Comparison of ENCODE assay signal across 26 cellular contexts in genomic region chr15:38691951-38692788, GRCh38.
DNase-seq lines count a peak whose midpoint lies in the region; ATAC-seq, FAIRE-seq and TF ChIP-seq lines count a peak whose summit lies in the region.
"Had no signal": no experiment of that assay in that cellular context is flagged by ENCODE, and none has a peak within 500 bp of the region (broad histone marks: within the 10 kb centered on the region; RNA-seq: fewer than 3 reads in every experiment).

No MANE protein-coding gene starts in this region.

- peak overlapping the region; percentile 7; the same call in 1 of the 2 replicates for H3K4me2 ChIP-seq in GM12878 (ENCODE audit: control insufficient read depth, insufficient read depth)
- H3K4me2 ChIP-seq: smooth muscle cell had no signal

- no peak for FAIRE-seq in GM12878 (lab: Jason Lieb, UNC)
- FAIRE-seq: GM12891 had no signal

- in situ Hi-C loops in GM12878 (cut with MboI), result loop anchor here (10.0 kb wide), 2 partner anchors 247 to 697 kb away; no protein-coding TSS in a partner anchor

- H4K20me1 ChIP-seq in GM12878 (ENCODE audit: control insufficient read depth, insufficient read depth), result no peaks in the 10 kb centered on the region

- no peak for TF ChIP-seq POLR2A in GM12878 (IDR thresholded peaks at IDR 0.05; ENCODE audit: low read depth, low read length)

- H3K27ac ChIP-seq in GM12878 (ENCODE audit: control insufficient read depth, insufficient read depth), result peak overlapping the region; percentile 14; the same call in 1 of the 2 replicates
- H3K27ac ChIP-seq: RWPE1, SK-N-MC had no signal

- H3K27me3 ChIP-seq in GM12878 (replicated peaks in 1 of 2; ENCODE audit: control insufficient read depth in 2 of 2, insufficient read depth in 2 of 2, low read length in 1 of 2), result no peaks in the 10 kb centered on the region
- H3K27me3 ChIP-seq in Caco-2 (replicated peaks; ENCODE audit: control insufficient read depth, insufficient read depth, low read length), result no peaks in the 10 kb centered on the region

- H3K4me3 ChIP-seq in GM12878 (no peak overlapping the region), Caco-2 (ENCODE audit: low read depth, low read length) (no peak overlapping the region)
- H3K4me3 ChIP-seq: HAP-1, SK-N-MC, smooth muscle cell had no signal

- 25% methylated on average over 7 of the region's 7 CpGs for WGBS in GM12878 (ENCODE audit: insufficient coverage, insufficient replicate concordance, low lambda C conversion rate, missing lambda C conversion rate)

- no peaks in the 10 kb centered on the region for H3K9me3 ChIP-seq in GM12878 (replicated peaks; ENCODE audit: control insufficient read depth, insufficient read depth, low read length)
- no peaks in the 10 kb centered on the region for H3K9me3 ChIP-seq in Caco-2
- H3K9me3 ChIP-seq: HAP-1 had no signal

- TF ChIP-seq EP300 in GM12878 (IDR thresholded peaks at IDR 0.05; ENCODE audit: borderline replicate concordance in 1 of 2, control insufficient read depth in 1 of 2, low read depth in 2 of 2, low read length in 2 of 2), result no peak

- CTCF ChIA-PET in activated CD4-positive, alpha-beta T cell treated with anti-CD3 and anti-CD28 coated beads for 36 hours (lab: Charles Lee), result interaction anchor here (0.5 to 12.3 kb wide), 32 partner anchors 8 to 1277 kb away, joined by 3 to 339 read pairs (median 12); partner anchors contain the start of genes FAM98B and RASGRP1
- CTCF ChIA-PET in activated CD4-positive, alpha-beta T cell treated with anti-CD3 and anti-CD28 coated beads, Interleukin-2, amount 10 ng/mL, durations not matched to agents 7 days and 5 days (lab: Charles Lee), result interaction anchor here (0.6 to 10.8 kb wide), 15 partner anchors 7 to 1583 kb away, joined by 3 to 194 read pairs (median 9); partner anchors contain the start of genes FAM98B and RASGRP1
- CTCF ChIA-PET in T-cell (lab: Charles Lee), result interaction anchor here (0.5 to 8.5 kb wide), 23 partner anchors 8 to 251 kb away, joined by 3 to 112 read pairs (median 5); partner anchors contain the start of gene RASGRP1 (in 1 of the 2)
- CTCF ChIA-PET in GM12878 (lab: Yijun Ruan, JAX), result interaction anchor here (0.6 to 15.4 kb wide), 41 partner anchors 6 to 460 kb away, joined by 3 to 288 read pairs (median 16); partner anchors contain the start of genes FAM98B and RASGRP1
- CTCF ChIA-PET in Caco-2 (lab: Charles Lee), result interaction anchor here (0.7 kb wide), 1 partner anchor 252 kb away, joined by 3 read pairs; no protein-coding TSS in a partner anchor

- intact Hi-C loops in activated CD4-positive, alpha-beta T cell treated with anti-CD3 and anti-CD28 coated beads for 36 hours (cut with DNase I, micrococcal nuclease), result loop anchor here (2.0 to 10.0 kb wide), 4 partner anchors 205 to 437 kb away; partner anchors contain the start of gene SPRED1 (in 1 of the 2)
- intact Hi-C loops in GM12878 (cut with micrococcal nuclease; ENCODE audit: unreplicated experiment) (loop anchor here (2.0 kb wide), 2 partner anchors 217 to 251 kb away; no protein-coding TSS in a partner anchor), Caco-2 (cut with micrococcal nuclease; ENCODE audit: unreplicated experiment) (no loop called here)

- peak overlapping the region; percentile 15; the same call in 1 of the 2 replicates for H2AFZ ChIP-seq in GM12878 (ENCODE audit: control insufficient read depth, low read depth, low read length)

- RAD21 ChIA-PET in GM12878 (lab: Charles Lee; ENCODE audit: unreplicated experiment), result interaction anchor here (0.7 to 12.0 kb wide), 26 partner anchors 7 to 620 kb away, joined by 3 to 322 read pairs (median 20); partner anchors contain the start of genes FAM98B and RASGRP1

- no peak overlapping the region for H3K9ac ChIP-seq in GM12878 (ENCODE audit: control insufficient read depth, insufficient read depth, low read length)

- SMC1A ChIA-PET in GM12878 (lab: Charles Lee; ENCODE audit: uncharacterized antibody, unreplicated experiment), result interaction anchor here (0.6 to 17.6 kb wide), 27 partner anchors 6 to 251 kb away, joined by 3 to 293 read pairs (median 28); partner anchors contain the start of genes FAM98B and RASGRP1

- H3K36me3 Mint-ChIP-seq in activated CD4-positive, alpha-beta T cell treated with anti-CD3 and anti-CD28 coated beads for 36 hours (ENCODE audit: low read depth), result no peaks in the 10 kb centered on the region
- peaks cover 6% of the 10 kb centered on the region for H3K36me3 Mint-ChIP-seq in activated CD4-positive, alpha-beta T cell treated with anti-CD3 and anti-CD28 coated beads, Interleukin-2, amount 10 ng/mL, durations not matched to agents 7 days and 5 days (ENCODE audit: low read depth)
- H3K36me3 Mint-ChIP-seq in T-cell, result no peaks in the 10 kb centered on the region
- H3K36me3 Mint-ChIP-seq in osteocyte (ENCODE audit: unreplicated experiment), result no peaks in the 10 kb centered on the region
- no peaks in the 10 kb centered on the region for H3K36me3 Mint-ChIP-seq in Caco-2 (ENCODE audit: insufficient read depth, unreplicated experiment)
- H3K36me3 Mint-ChIP-seq: activated naive CD4-positive, alpha-beta T cell treated with anti-CD3 and anti-CD28 coated beads, Interleukin-2, amount 50 U/mL, for 24 hours; stimulated activated memory B cell treated with anti-CD40 and anti-IgM and Interleukin-4, amounts not matched to agents 10 μg/mL and 1 μg/mL and 100 μg/mL, for 72 hours; WTC11 had no signal

- DNase-seq in activated CD4-positive, alpha-beta T cell treated with anti-CD3 and anti-CD28 coated beads for 36 hours, result no peak
- DNase-seq in activated CD4-positive, alpha-beta T cell treated with anti-CD3 and anti-CD28 coated beads, Interleukin-2, amount 10 ng/mL, durations not matched to agents 7 days and 5 days, result no peak
- no peak for DNase-seq in T-cell
- DNase-seq in GM12878 (ENCODE audit: low read depth, low spot score), result no peak
- DNase-seq in osteocyte (ENCODE audit: extremely low spot score, unreplicated experiment), result no peak
- no peak for DNase-seq in Caco-2
- no peak for DNase-seq in GM19240 (ENCODE audit: insufficient read length, low spot score)
- DNase-seq in activated naive CD4-positive, alpha-beta T cell treated with anti-CD3 and anti-CD28 coated beads, Interleukin-2, amount 50 U/mL, for 16 hours, result no peak
- DNase-seq: activated CD8-positive, alpha-beta T cell treated with anti-CD3 and anti-CD28 coated beads for 36 hours; activated T-cell treated with anti-CD3 and anti-CD28 coated beads, Interleukin-2, amount 50 U/mL, for 4 hours; AML-193; DMS53; Karpas-422; mesenchymal stem cell; NCI-H1694 treated with DMSO at 0.1 percent for 48 hours; NCI-H526; T-helper 9 cell had no signal

- TF ChIP-seq CTCF in GM12878 (IDR thresholded peaks at IDR 0.05 in 2 of 3, conservative IDR thresholded peaks at IDR 0.05 in 1 of 3; ENCODE audit: control insufficient read depth in 2 of 3, extremely low read depth in 1 of 3, insufficient read depth in 1 of 3, low read depth in 3 of 3, low read length in 3 of 3), result no peak
- no peak for TF ChIP-seq CTCF in osteocyte (IDR thresholded peaks at IDR 0.05)
- TF ChIP-seq CTCF in Caco-2 (IDR thresholded peaks at IDR 0.05; ENCODE audit: insufficient read depth in 1 of 2, low read depth in 1 of 2, low read length in 1 of 2, severe bottlenecking in 1 of 2, unreplicated experiment in 1 of 2), result no peak

- H3K79me2 ChIP-seq in GM12878 (ENCODE audit: control insufficient read depth, insufficient read depth, low read length), result no peaks in the 10 kb centered on the region

- H3K4me3 Mint-ChIP-seq in activated CD4-positive, alpha-beta T cell treated with anti-CD3 and anti-CD28 coated beads for 36 hours, result no peak overlapping the region
- H3K4me3 Mint-ChIP-seq in activated CD4-positive, alpha-beta T cell treated with anti-CD3 and anti-CD28 coated beads, Interleukin-2, amount 10 ng/mL, durations not matched to agents 7 days and 5 days, result no peak overlapping the region
- H3K4me3 Mint-ChIP-seq in T-cell (no peak overlapping the region), osteocyte (ENCODE audit: unreplicated experiment) (no peak overlapping the region), Caco-2 (ENCODE audit: unreplicated experiment) (no peak overlapping the region)
- H3K4me3 Mint-ChIP-seq: activated CD8-positive, alpha-beta T cell treated with anti-CD3 and anti-CD28 coated beads for 36 hours; activated naive CD4-positive, alpha-beta T cell treated with anti-CD3 and anti-CD28 coated beads, Interleukin-2, amount 50 U/mL, for 24 hours; activated T-cell treated with anti-CD3 and anti-CD28 coated beads, Interleukin-2, amount 50 U/mL, for 4 hours; stimulated activated memory B cell treated with anti-CD40 and anti-IgM and Interleukin-4, amounts not matched to agents 10 μg/mL and 1 μg/mL and 100 μg/mL, for 72 hours; WTC11 had no signal

- peak overlapping the region; percentile 52 for H3K27ac Mint-ChIP-seq in activated CD4-positive, alpha-beta T cell treated with anti-CD3 and anti-CD28 coated beads for 36 hours
- no peak overlapping the region for H3K27ac Mint-ChIP-seq in activated CD4-positive, alpha-beta T cell treated with anti-CD3 and anti-CD28 coated beads, Interleukin-2, amount 10 ng/mL, durations not matched to agents 7 days and 5 days
- H3K27ac Mint-ChIP-seq in T-cell (peak overlapping the region; percentile 39 to 64), osteocyte (ENCODE audit: unreplicated experiment) (peak overlapping the region; percentile 59), Caco-2 (ENCODE audit: unreplicated experiment) (no peak overlapping the region)
- H3K27ac Mint-ChIP-seq: stimulated activated memory B cell treated with anti-CD40 and anti-IgM and Interleukin-4, amounts not matched to agents 10 μg/mL and 1 μg/mL and 100 μg/mL, for 72 hours; WTC11 had no signal

- H3K4me1 Mint-ChIP-seq in activated CD4-positive, alpha-beta T cell treated with anti-CD3 and anti-CD28 coated beads for 36 hours, result peaks cover 78% of the 10 kb centered on the region
- peaks cover 90% of the 10 kb centered on the region for H3K4me1 Mint-ChIP-seq in activated CD4-positive, alpha-beta T cell treated with anti-CD3 and anti-CD28 coated beads, Interleukin-2, amount 10 ng/mL, durations not matched to agents 7 days and 5 days
- peaks cover 65 to 83% (median 75%) of the 10 kb centered on the region in 3 donors for H3K4me1 Mint-ChIP-seq in T-cell
- peaks cover 24% of the 10 kb centered on the region for H3K4me1 Mint-ChIP-seq in osteocyte (ENCODE audit: unreplicated experiment)
- peaks cover 13% of the 10 kb centered on the region for H3K4me1 Mint-ChIP-seq in Caco-2 (ENCODE audit: low read depth, unreplicated experiment)
- H3K4me1 Mint-ChIP-seq: stimulated activated memory B cell treated with anti-CD40 and anti-IgM and Interleukin-4, amounts not matched to agents 10 μg/mL and 1 μg/mL and 100 μg/mL, for 72 hours had no signal

- no TSS peak for BruUV-seq in GM12878 (replicated peaks; lab: Mats Ljungman, UMichigan)
- BruUV-seq in Caco-2 (replicated peaks; lab: Mats Ljungman, UMichigan), result no TSS peak

- no peak for TF ChIP-seq RAD21 in GM12878 (IDR thresholded peaks at IDR 0.05; ENCODE audit: insufficient read depth, low read depth, low read length)

- no peak for ATAC-seq in activated CD4-positive, alpha-beta T cell treated with anti-CD3 and anti-CD28 coated beads for 36 hours
- ATAC-seq in T-cell (replicated peaks in 1 of 4), result no peak
- ATAC-seq in GM12878, result peak; percentile 9
- ATAC-seq: activated CD8-positive, alpha-beta T cell treated with anti-CD3 and anti-CD28 coated beads for 36 hours; activated T-cell treated with anti-CD3 and anti-CD28 coated beads, Interleukin-2, amount 50 U/mL, for 4 hours; left lobe of liver; stimulated activated memory B cell treated with anti-CD40 and anti-IgM and Interleukin-4, amounts not matched to agents 10 μg/mL and 1 μg/mL and 100 μg/mL, for 72 hours; WTC11 had no signal

- H3K4me1 ChIP-seq in GM12878 (ENCODE audit: control insufficient read depth, insufficient read depth, low read length) (peaks cover 39% of the 10 kb centered on the region), Caco-2 (no peaks in the 10 kb centered on the region)
- H3K4me1 ChIP-seq: HAP-1 had no signal

- no peaks in the 10 kb centered on the region for H3K9me3 Mint-ChIP-seq in activated CD4-positive, alpha-beta T cell treated with anti-CD3 and anti-CD28 coated beads for 36 hours (ENCODE audit: low read depth)
- no peaks in the 10 kb centered on the region for H3K9me3 Mint-ChIP-seq in activated CD4-positive, alpha-beta T cell treated with anti-CD3 and anti-CD28 coated beads, Interleukin-2, amount 10 ng/mL, durations not matched to agents 7 days and 5 days
- H3K9me3 Mint-ChIP-seq in T-cell (no peaks in the 10 kb centered on the region), osteocyte (ENCODE audit: unreplicated experiment) (no peaks in the 10 kb centered on the region), Caco-2 (ENCODE audit: unreplicated experiment) (no peaks in the 10 kb centered on the region)
- H3K9me3 Mint-ChIP-seq: activated CD8-positive, alpha-beta T cell treated with anti-CD3 and anti-CD28 coated beads for 36 hours; activated naive CD4-positive, alpha-beta T cell treated with anti-CD3 and anti-CD28 coated beads, Interleukin-2, amount 50 U/mL, for 24 hours; activated T-cell treated with anti-CD3 and anti-CD28 coated beads, Interleukin-2, amount 50 U/mL, for 4 hours; stimulated activated memory B cell treated with anti-CD40 and anti-IgM and Interleukin-4, amounts not matched to agents 10 μg/mL and 1 μg/mL and 100 μg/mL, for 72 hours; WTC11 had no signal

- POLR2A ChIA-PET in activated CD4-positive, alpha-beta T cell treated with anti-CD3 and anti-CD28 coated beads for 36 hours (lab: Charles Lee), result interaction anchor here (0.8 to 1.9 kb wide), 3 partner anchors 80 to 238 kb away, joined by 3 to 8 read pairs (median 4); no protein-coding TSS in a partner anchor
- POLR2A ChIA-PET in activated CD4-positive, alpha-beta T cell treated with anti-CD3 and anti-CD28 coated beads, Interleukin-2, amount 10 ng/mL, durations not matched to agents 7 days and 5 days (lab: Charles Lee), result no interaction called here
- POLR2A ChIA-PET in T-cell (lab: Charles Lee), result interaction anchor here (0.6 to 0.7 kb wide), 4 partner anchors 126 to 1618 kb away, joined by 3 to 4 read pairs (median 3); no protein-coding TSS in a partner anchor
- POLR2A ChIA-PET in GM12878 (lab: Charles Lee), result interaction anchor here (0.6 to 6.9 kb wide), 17 partner anchors 8 to 787 kb away, joined by 3 to 45 read pairs (median 4); partner anchors contain the start of gene FAM98B
- POLR2A ChIA-PET in Caco-2 (lab: Charles Lee), result interaction anchor here (0.6 kb wide), 2 partner anchors 39 to 895 kb away, joined by 3 to 7 read pairs; no protein-coding TSS in a partner anchor

- H3K36me3 ChIP-seq in GM12878 (ENCODE audit: control insufficient read depth in 2 of 2, insufficient read depth in 2 of 2, low read length in 1 of 2), result no peaks in the 10 kb centered on the region
- H3K36me3 ChIP-seq in Caco-2 (ENCODE audit: control insufficient read depth, insufficient read depth, low read length), result no peaks in the 10 kb centered on the region
- H3K36me3 ChIP-seq: HAP-1 had no signal

- H3K27me3 Mint-ChIP-seq in activated CD4-positive, alpha-beta T cell treated with anti-CD3 and anti-CD28 coated beads for 36 hours, result no peaks in the 10 kb centered on the region
- no peaks in the 10 kb centered on the region for H3K27me3 Mint-ChIP-seq in activated CD4-positive, alpha-beta T cell treated with anti-CD3 and anti-CD28 coated beads, Interleukin-2, amount 10 ng/mL, durations not matched to agents 7 days and 5 days
- H3K27me3 Mint-ChIP-seq in T-cell (no peaks in the 10 kb centered on the region), osteocyte (ENCODE audit: unreplicated experiment) (no peaks in the 10 kb centered on the region), Caco-2 (ENCODE audit: insufficient read depth, unreplicated experiment) (no peaks in the 10 kb centered on the region)
- H3K27me3 Mint-ChIP-seq: activated CD8-positive, alpha-beta T cell treated with anti-CD3 and anti-CD28 coated beads for 36 hours; activated naive CD4-positive, alpha-beta T cell treated with anti-CD3 and anti-CD28 coated beads, Interleukin-2, amount 50 U/mL, for 24 hours; stimulated activated memory B cell treated with anti-CD40 and anti-IgM and Interleukin-4, amounts not matched to agents 10 μg/mL and 1 μg/mL and 100 μg/mL, for 72 hours had no signal

Comparison
In these comparisons a context has a peak if more than half of its experiments do, and no peak if none do; other contexts are left out.
1. H3K27ac Mint-ChIP-seq: peak in activated CD4-positive, alpha-beta T cell treated with anti-CD3 and anti-CD28 coated beads for 36 hours (single experiment), T-cell (2 of 2) and osteocyte (single experiment); none in activated CD4-positive, alpha-beta T cell treated with anti-CD3 and anti-CD28 coated beads, Interleukin-2, amount 10 ng/mL, durations not matched to agents 7 days and 5 days (single experiment) and Caco-2 (single experiment).